8 cellular contexts compared by ENCODE assay signal in genomic region chr3:99753268-99753975, GRCh38.
DNase-seq lines count a peak whose midpoint lies in the region; ATAC-seq and TF ChIP-seq lines count a peak whose summit lies in the region.

No MANE protein-coding gene starts in this region.

- no peaks in the 10 kb centered on the region for H3F3A ChIP-seq in PC-3 (ENCODE audit: low read length, unreplicated experiment)

- peaks cover 41% of the 10 kb centered on the region for H3K27me3 Mint-ChIP-seq in activated CD8-positive, alpha-beta memory T cell treated with anti-CD3 and anti-CD28 coated beads, Interleukin-2, amount 10 ng/mL, durations not matched to agents 7 days and 5 days

- H3K27ac ChIP-seq in PC-3 (ENCODE audit: low read length) (no peak overlapping the region), breast epithelium (no peak overlapping the region), thoracic aorta (peak overlapping the region; percentile 31 to 78)

- no peaks in the 10 kb centered on the region for H3K9me3 Mint-ChIP-seq in activated CD8-positive, alpha-beta memory T cell treated with anti-CD3 and anti-CD28 coated beads, Interleukin-2, amount 10 ng/mL, durations not matched to agents 7 days and 5 days (ENCODE audit: low read depth)

- no peak overlapping the region for H3K4me3 Mint-ChIP-seq in activated CD8-positive, alpha-beta memory T cell treated with anti-CD3 and anti-CD28 coated beads, Interleukin-2, amount 10 ng/mL, durations not matched to agents 7 days and 5 days

- ATAC-seq in activated CD8-positive, alpha-beta memory T cell treated with anti-CD3 and anti-CD28 coated beads, Interleukin-2, amount 10 ng/mL, durations not matched to agents 7 days and 5 days = peak; percentile 71
- ATAC-seq in GM21423 (IDR thresholded peaks at IDR 0.05; ENCODE audit: unreplicated experiment) (peak; percentile 92), PC-3 (peak; percentile 81), thoracic aorta (ENCODE audit: insufficient number of reproducible peaks, low FRiP score, low read depth) (peak; percentile 64)

- H3K4me1 ChIP-seq in PC-3 (ENCODE audit: insufficient read depth, low read length) = peaks cover 25% of the 10 kb centered on the region
- H3K4me1 ChIP-seq in breast epithelium = no peaks in the 10 kb centered on the region
- H3K4me1 ChIP-seq in thoracic aorta (ENCODE audit: control insufficient read depth in 1 of 2, low read depth in 2 of 2) = peaks cover 26 to 50% of the 10 kb centered on the region in 2 donors

- no peaks in the 10 kb centered on the region for H3K79me2 ChIP-seq in PC-3 (ENCODE audit: low read length)

- no peaks in the 10 kb centered on the region for H3K9me3 ChIP-seq in PC-3 (ENCODE audit: low read length)
- no peaks in the 10 kb centered on the region for H3K9me3 ChIP-seq in breast epithelium
- H3K9me3 ChIP-seq in thoracic aorta = no peaks in the 10 kb centered on the region

- no peak overlapping the region for H2AFZ ChIP-seq in PC-3 (ENCODE audit: low read length)

- TF ChIP-seq POLR2A in breast epithelium (IDR thresholded peaks at IDR 0.05) = no peak

- no peak overlapping the region for H3K4me3 ChIP-seq in PC-3 (ENCODE audit: low read length)
- no peak overlapping the region for H3K4me3 ChIP-seq in breast epithelium
- no peak overlapping the region for H3K4me3 ChIP-seq in thoracic aorta

- intact Hi-C loops in PC-3 (cut with micrococcal nuclease) (loop anchor here (1.0 to 10.0 kb wide), 10 partner anchors 36 to 1159 kb away; partner anchors contain the start of gene CPOX), breast epithelium (cut with DNase I; ENCODE audit: low total_unique reads) (no loop called here)

- no peaks in the 10 kb centered on the region for H3K36me3 Mint-ChIP-seq in activated CD8-positive, alpha-beta memory T cell treated with anti-CD3 and anti-CD28 coated beads, Interleukin-2, amount 10 ng/mL, durations not matched to agents 7 days and 5 days

- POLR2A ChIA-PET in PC-3 (lab: Charles Lee; ENCODE audit: unreplicated experiment) = no interaction called here

- no peaks in the 10 kb centered on the region for H3K36me3 ChIP-seq in PC-3 (ENCODE audit: low read depth, low read length)
- no peaks in the 10 kb centered on the region for H3K36me3 ChIP-seq in breast epithelium
- no peaks in the 10 kb centered on the region for H3K36me3 ChIP-seq in thoracic aorta

- no peak overlapping the region for H3K4me2 ChIP-seq in PC-3 (ENCODE audit: low read length)

- DNase-seq in activated CD8-positive, alpha-beta memory T cell treated with anti-CD3 and anti-CD28 coated beads, Interleukin-2, amount 10 ng/mL, durations not matched to agents 7 days and 5 days = peak; percentile 43
- DNase-seq in activated CD8-positive, alpha-beta memory T cell treated with anti-CD3 and anti-CD28 coated beads for 24 hours = no peak
- DNase-seq in HS-5 (ENCODE audit: low read depth) (peak; percentile 60), PC-3 (peak; percentile 82), breast epithelium (ENCODE audit: low spot score in 2 of 2) (no peak), kidney glomerular epithelial cell (lab: John Stamatoyannopoulos, UW) (peak; percentile 35), thoracic aorta (ENCODE audit: low spot score) (no peak)

- no peaks in the 10 kb centered on the region for H4K20me1 ChIP-seq in PC-3 (ENCODE audit: low read length)

- H3K9me2 ChIP-seq in PC-3 (replicated peaks; ENCODE audit: low read length) = no peaks in the 10 kb centered on the region

- BruUV-seq in PC-3 (replicated peaks; lab: Mats Ljungman, UMichigan) = no TSS peak

- no peaks in the 10 kb centered on the region for H3K4me1 Mint-ChIP-seq in activated CD8-positive, alpha-beta memory T cell treated with anti-CD3 and anti-CD28 coated beads, Interleukin-2, amount 10 ng/mL, durations not matched to agents 7 days and 5 days

- H3K27me3 ChIP-seq in PC-3 (ENCODE audit: low read length) (no peaks in the 10 kb centered on the region), breast epithelium (no peaks in the 10 kb centered on the region), thoracic aorta (replicated peaks; ENCODE audit: insufficient read depth) (no peaks in the 10 kb centered on the region)

- TF ChIP-seq CTCF in PC-3 (conservative IDR thresholded peaks at IDR 0.05; ENCODE audit: low read depth, low read length) (peak; percentile 95), breast epithelium (IDR thresholded peaks at IDR 0.05) (peak; percentile 28 to 71 (median 32)), thoracic aorta (IDR thresholded peaks at IDR 0.05) (peak; percentile 77)

- CTCF ChIA-PET in activated CD8-positive, alpha-beta memory T cell treated with anti-CD3 and anti-CD28 coated beads, Interleukin-2, amount 10 ng/mL, durations not matched to agents 7 days and 5 days (lab: Charles Lee) = interaction anchor here (0.6 to 1.8 kb wide), 3 partner anchors 12 to 936 kb away, joined by 3 to 6 read pairs (median 3); no protein-coding TSS in a partner anchor
- CTCF ChIA-PET in PC-3 (lab: Charles Lee) = no interaction called here

- H3K27ac Mint-ChIP-seq in activated CD8-positive, alpha-beta memory T cell treated with anti-CD3 and anti-CD28 coated beads, Interleukin-2, amount 10 ng/mL, durations not matched to agents 7 days and 5 days = no peak overlapping the region

- no peak overlapping the region for H3K9ac ChIP-seq in PC-3 (ENCODE audit: low read length)

Comparison
In these comparisons a context has a peak if more than half of its experiments do, and no peak if none do; other contexts are left out.
1. DNase-seq: peak in activated CD8-positive, alpha-beta memory T cell treated with anti-CD3 and anti-CD28 coated beads, Interleukin-2, amount 10 ng/mL, durations not matched to agents 7 days and 5 days (single experiment), HS-5 (single experiment), PC-3 (single experiment) and kidney glomerular epithelial cell (single experiment); none in activated CD8-positive, alpha-beta memory T cell treated with anti-CD3 and anti-CD28 coated beads for 24 hours (single experiment), breast epithelium (0 of 2) and thoracic aorta (single experiment).
2. H3K27ac ChIP-seq: peak in thoracic aorta (2 of 2); none in PC-3 (single experiment) and breast epithelium (0 of 2).
3. CTCF ChIP-seq: peak in every context shown above with its lines; median percentile 95 in PC-3; 77 in thoracic aorta; 32 in breast epithelium.
4. Peak in every context shown above with its lines, with median percentiles within 50 percentile points of each other: ATAC-seq.